8 cellular contexts compared by ENCODE assay signal in genomic region chr17:7572588-7573323, GRCh38. TPM values are rescaled to one million over a fixed set of nuclear protein-coding genes. Genes with fewer than 3 reads are reported as not detected.
DNase-seq lines count a peak whose midpoint lies in the region; ATAC-seq, FAIRE-seq and TF ChIP-seq lines count a peak whose summit lies in the region.

No MANE protein-coding gene starts in this region.

- H3K9me3 ChIP-seq in SK-N-MC (ENCODE audit: low read depth, low read length), result no peaks in the 10 kb centered on the region
- peaks cover 3% of the 10 kb centered on the region for H3K9me3 ChIP-seq in neutrophil
- no peaks in the 10 kb centered on the region for H3K9me3 ChIP-seq in thoracic aorta

- FAIRE-seq in frontal cortex (lab: Jason Lieb, UNC), result peak; percentile 98

- H3K36me3 ChIP-seq in SK-N-MC (ENCODE audit: insufficient read depth, low read length), result peaks cover 76% of the 10 kb centered on the region
- H3K36me3 ChIP-seq in neutrophil, result peaks cover 50% of the 10 kb centered on the region
- H3K36me3 ChIP-seq in thoracic aorta, result peaks cover 54% of the 10 kb centered on the region

- H3K4me3 ChIP-seq in SK-N-MC, result peak overlapping the region; percentile 99
- peak overlapping the region; percentile 90 to 100 for H3K4me3 ChIP-seq in neutrophil (ENCODE audit: low read depth in 1 of 2, low read length in 1 of 2)
- H3K4me3 ChIP-seq in thoracic aorta, result peak overlapping the region; percentile 97

- H3K36me3 Mint-ChIP-seq in activated naive CD4-positive, alpha-beta T cell treated with anti-CD3 and anti-CD28 coated beads, Interleukin-2, amount 10 ng/mL, durations not matched to agents 7 days and 5 days, result peaks cover 74% of the 10 kb centered on the region

- no peaks in the 10 kb centered on the region for H3K27me3 ChIP-seq in neutrophil
- no peaks in the 10 kb centered on the region for H3K27me3 ChIP-seq in thoracic aorta (replicated peaks; ENCODE audit: insufficient read depth)

- peaks cover 69% of the 10 kb centered on the region for H3K4me1 Mint-ChIP-seq in activated naive CD4-positive, alpha-beta T cell treated with anti-CD3 and anti-CD28 coated beads, Interleukin-2, amount 10 ng/mL, durations not matched to agents 7 days and 5 days

- H3K27ac ChIP-seq in SK-N-MC, result peak overlapping the region; percentile 98
- peak overlapping the region; percentile 92 for H3K27ac ChIP-seq in neutrophil
- H3K27ac ChIP-seq in thoracic aorta, result peak overlapping the region; percentile 99 to 100

- H3K4me1 ChIP-seq in neutrophil (ENCODE audit: control insufficient read depth in 1 of 2, insufficient read depth in 1 of 2, low read depth in 1 of 2, low read length in 1 of 2) (peaks cover 34 to 38% of the 10 kb centered on the region in 2 experiments), thoracic aorta (ENCODE audit: control insufficient read depth in 1 of 2, low read depth in 2 of 2) (peaks cover 16 to 22% of the 10 kb centered on the region in 2 donors)

- peak overlapping the region; percentile 100 for H3K9ac ChIP-seq in SK-N-MC (ENCODE audit: insufficient read length)

- H3K27me3 Mint-ChIP-seq in activated naive CD4-positive, alpha-beta T cell treated with anti-CD3 and anti-CD28 coated beads, Interleukin-2, amount 10 ng/mL, durations not matched to agents 7 days and 5 days, result peaks cover 9% of the 10 kb centered on the region

- H3K9me3 Mint-ChIP-seq in activated naive CD4-positive, alpha-beta T cell treated with anti-CD3 and anti-CD28 coated beads, Interleukin-2, amount 10 ng/mL, durations not matched to agents 7 days and 5 days, result no peaks in the 10 kb centered on the region

- H3K27ac Mint-ChIP-seq in activated naive CD4-positive, alpha-beta T cell treated with anti-CD3 and anti-CD28 coated beads, Interleukin-2, amount 10 ng/mL, durations not matched to agents 7 days and 5 days, result peak overlapping the region; percentile 98

- H3K4me3 Mint-ChIP-seq in activated naive CD4-positive, alpha-beta T cell treated with anti-CD3 and anti-CD28 coated beads, Interleukin-2, amount 10 ng/mL, durations not matched to agents 7 days and 5 days, result peak overlapping the region; percentile 94

- TF ChIP-seq CTCF in neutrophil (IDR thresholded peaks at IDR 0.05) (peak; percentile 32), thoracic aorta (IDR thresholded peaks at IDR 0.05) (no peak)

- peak; percentile 91 for ATAC-seq in thoracic aorta (ENCODE audit: insufficient number of reproducible peaks, low FRiP score, low read depth)

- CTCF ChIA-PET in activated naive CD4-positive, alpha-beta T cell treated with anti-CD3 and anti-CD28 coated beads, Interleukin-2, amount 10 ng/mL, durations not matched to agents 7 days and 5 days (lab: Charles Lee), result interaction anchor here (0.8 kb wide), 1 partner anchor 11 kb away, joined by 4 read pairs; the partner anchor contains the start of gene MPDU1

- DNase-seq in ELF-1 (ENCODE audit: low read depth, low spot score) (peak; percentile 100), HCEC 1CT (peak; percentile 97), NAMALWA (ENCODE audit: low spot score) (peak; percentile 97), SK-N-MC (ENCODE audit: low read depth, low spot score) (peak; percentile 77), frontal cortex (ENCODE audit: low spot score in 2 of 2) (peak; percentile 99), thoracic aorta (ENCODE audit: low spot score) (peak; percentile 96)
- no peak for DNase-seq in activated naive CD4-positive, alpha-beta T cell treated with anti-CD3 and anti-CD28 coated beads, Interleukin-2, amount 10 ng/mL, durations not matched to agents 7 days and 5 days

RNA-seq across cellular contexts. Expression of gene CD68, which starts 6.7 kb away (rescaled TPM):
- 1.2 TPM for total RNA-seq in frontal cortex
- 100 to 1,000 TPM in 1 of 2 donors, 10 to 100 TPM in 1; 70.8 to 133 TPM for total RNA-seq in thoracic aorta

RNA-seq across cellular contexts. Expression of gene MPDU1, which starts 10.9 kb away (rescaled TPM):
- total RNA-seq in frontal cortex (35.1 TPM), thoracic aorta (10 to 100 TPM; 31.1 to 38.9 TPM)

RNA-seq across cellular contexts. Expression of gene SENP3, which starts 11.0 kb away (rescaled TPM):
- total RNA-seq in frontal cortex (102 TPM), thoracic aorta (10 to 100 TPM; 47.0 to 80.7 TPM)

RNA-seq across cellular contexts. Expression of gene TNFSF13, which starts 14.2 kb away (rescaled TPM):
- 1.2 TPM for total RNA-seq in frontal cortex
- total RNA-seq in thoracic aorta, result 10 to 100 TPM; 40.5 to 49.2 TPM

RNA-seq across cellular contexts. Expression of gene SOX15, which starts 17.1 kb away (rescaled TPM):
- total RNA-seq in frontal cortex (1.2 TPM), thoracic aorta (1 to 10 TPM in 1 of 2 donors, under 1 TPM in 1; 0.81 to 2.8 TPM)

Comparison
In these comparisons a context has a peak if more than half of its experiments do, and no peak if none do; other contexts are left out.
1. RNA of gene CD68, which starts 6.7 kb away (total RNA-seq): 70.8 to 133 TPM in thoracic aorta; 1.2 TPM in frontal cortex (single experiment); every median in the first group is over 10 times any median in the second.
2. Peak in every context shown above with its lines, with median percentiles within 50 percentile points of each other: H3K27ac ChIP-seq and H3K4me3 ChIP-seq.